ENCODE assay signal across 8 cellular contexts in the genomic region with DNA sequence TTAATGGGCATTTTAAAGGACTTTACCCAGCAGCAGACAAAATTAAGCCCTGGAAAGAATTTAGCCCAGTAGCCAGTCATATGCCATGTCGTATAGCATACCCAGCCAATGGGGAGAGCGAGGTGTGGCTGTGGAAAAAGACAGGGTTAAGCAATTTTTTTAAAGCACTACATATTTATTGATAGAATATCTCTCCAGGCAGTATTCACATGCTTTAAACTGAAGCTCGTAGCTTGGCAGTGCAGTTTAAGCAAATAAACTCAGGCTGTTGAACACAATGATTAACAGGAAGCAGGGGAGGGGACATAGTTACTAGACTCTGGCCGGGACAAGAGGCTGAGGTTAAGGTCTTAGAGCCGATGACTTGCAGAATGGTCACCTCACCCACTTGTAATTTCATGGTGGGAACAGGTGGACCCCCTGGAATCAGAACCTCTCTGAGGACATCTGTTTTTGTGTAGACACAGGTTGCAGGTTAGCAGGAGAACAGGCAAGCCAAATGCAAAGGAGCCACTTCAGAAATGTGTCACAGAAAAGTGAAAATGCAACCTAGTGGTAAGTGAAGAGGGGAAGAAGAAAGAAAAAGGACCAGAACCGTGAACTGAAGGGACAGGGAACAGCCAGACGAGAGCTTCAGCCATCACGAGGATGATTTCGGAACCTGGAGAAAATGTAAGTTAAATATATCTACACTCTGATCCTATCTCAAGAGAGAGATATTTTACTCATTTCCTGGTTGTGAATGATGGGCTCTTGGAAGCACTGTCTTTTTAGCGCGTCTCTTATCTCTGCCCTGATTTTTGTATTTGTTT. TPM values are rescaled to one million over a fixed set of nuclear protein-coding genes. Genes with fewer than 3 reads are reported as not detected.
DNase-seq lines count a peak whose midpoint lies in the region; ATAC-seq and TF ChIP-seq lines count a peak whose summit lies in the region.

No MANE protein-coding gene starts in this region.

- no peaks in the 10 kb centered on the region for H3K36me3 ChIP-seq in mucosa of descending colon (ENCODE audit: low read depth)
- no peaks in the 10 kb centered on the region for H3K36me3 ChIP-seq in testis (ENCODE audit: low read depth, missing control alignments)

- no peaks in the 10 kb centered on the region for H3K9me3 Mint-ChIP-seq in Calu3 (ENCODE audit: low read depth, unreplicated experiment)
- H3K9me3 Mint-ChIP-seq in chondrocyte (ENCODE audit: low read depth), result no peaks in the 10 kb centered on the region
- H3K9me3 Mint-ChIP-seq in osteocyte (ENCODE audit: unreplicated experiment), result no peaks in the 10 kb centered on the region

- H3K4me3 ChIP-seq in mucosa of descending colon (no peak overlapping the region), testis (peak overlapping the region in 1 of 2 donors; percentile 1)

- no peak for TF ChIP-seq POLR2A in testis (IDR thresholded peaks at IDR 0.05)

- no peaks in the 10 kb centered on the region for H3K27me3 ChIP-seq in testis

- WGBS in testis, 2 donors, result 60 to 64% methylated on average over 11 of the region's 11 CpGs

- BruUV-seq in Calu3 (replicated peaks; lab: Mats Ljungman, UMichigan), result no TSS peak

- CTCF ChIA-PET in Calu3 (lab: Charles Lee), result interaction anchor here (0.8 to 1.6 kb wide), 2 partner anchors 8 to 18 kb away, joined by 4 to 7 read pairs; no protein-coding TSS in a partner anchor

- no peak for TF ChIP-seq CTCF in Calu3 (IDR thresholded peaks at IDR 0.05; ENCODE audit: unreplicated experiment)
- no peak for TF ChIP-seq CTCF in chondrocyte (IDR thresholded peaks at IDR 0.05)
- TF ChIP-seq CTCF in mucosa of descending colon (IDR thresholded peaks at IDR 0.05), result no peak
- no peak for TF ChIP-seq CTCF in testis (IDR thresholded peaks at IDR 0.05)
- no peak for TF ChIP-seq CTCF in osteocyte (IDR thresholded peaks at IDR 0.05)

- H3K36me3 Mint-ChIP-seq in Calu3 (ENCODE audit: insufficient read depth, unreplicated experiment) (peaks cover 45% of the 10 kb centered on the region), chondrocyte (ENCODE audit: low read depth) (no peaks in the 10 kb centered on the region), osteocyte (ENCODE audit: unreplicated experiment) (no peaks in the 10 kb centered on the region)

- H3K27ac ChIP-seq in testis, result peak overlapping the region in 1 of 2 donors; percentile 55

- intact Hi-C loops in Calu3 (cut with micrococcal nuclease; ENCODE audit: unreplicated experiment), result no loop called here
- intact Hi-C loops in mucosa of descending colon (cut with DNase I, micrococcal nuclease), result no loop called here
- intact Hi-C loops in testis (cut with DNase I; ENCODE audit: low total_unique reads), result no loop called here

- H3K4me3 Mint-ChIP-seq in Calu3 (ENCODE audit: low read depth, unreplicated experiment) (peak overlapping the region; percentile 86), chondrocyte (ENCODE audit: unreplicated experiment) (peak overlapping the region; percentile 28), osteocyte (ENCODE audit: unreplicated experiment) (no peak overlapping the region)

- ATAC-seq in GM19372 (IDR thresholded peaks at IDR 0.05; ENCODE audit: low read depth, unreplicated experiment), result peak; percentile 58
- ATAC-seq in HG03354 (IDR thresholded peaks at IDR 0.05; ENCODE audit: poor library complexity, severe bottlenecking, unreplicated experiment), result peak; percentile 70
- peak; percentile 95 for ATAC-seq in mucosa of descending colon

- peaks cover 18% of the 10 kb centered on the region for H3K4me1 Mint-ChIP-seq in Calu3 (ENCODE audit: low read depth, unreplicated experiment)
- peaks cover 40% of the 10 kb centered on the region for H3K4me1 Mint-ChIP-seq in chondrocyte (ENCODE audit: low read depth)
- H3K4me1 Mint-ChIP-seq in osteocyte (ENCODE audit: unreplicated experiment), result peaks cover 16% of the 10 kb centered on the region

- H3K9me3 ChIP-seq in mucosa of descending colon, result no peaks in the 10 kb centered on the region
- no peaks in the 10 kb centered on the region for H3K9me3 ChIP-seq in testis

- DNase-seq in Calu3, result peak; percentile 58
- peak; percentile 30 for DNase-seq in RPMI8226
- no peak for DNase-seq in chondrocyte (ENCODE audit: low spot score)
- DNase-seq in mucosa of descending colon, result peak in 1 of 3 donors; percentile 66
- no peak for DNase-seq in testis
- no peak for DNase-seq in osteocyte (ENCODE audit: extremely low spot score, unreplicated experiment)

- H3K27me3 Mint-ChIP-seq in Calu3 (ENCODE audit: unreplicated experiment), result no peaks in the 10 kb centered on the region
- H3K27me3 Mint-ChIP-seq in chondrocyte (ENCODE audit: low read depth), result peaks cover 3% of the 10 kb centered on the region
- peaks cover 3% of the 10 kb centered on the region for H3K27me3 Mint-ChIP-seq in osteocyte (ENCODE audit: unreplicated experiment)

- peak overlapping the region; percentile 98 for H3K27ac Mint-ChIP-seq in Calu3 (ENCODE audit: unreplicated experiment)
- peak overlapping the region; percentile 87 for H3K27ac Mint-ChIP-seq in chondrocyte (ENCODE audit: unreplicated experiment)
- H3K27ac Mint-ChIP-seq in osteocyte (ENCODE audit: unreplicated experiment), result no peak overlapping the region

- H3K4me1 ChIP-seq in mucosa of descending colon (ENCODE audit: low read depth), result peaks cover 12% of the 10 kb centered on the region
- H3K4me1 ChIP-seq in testis, result no peaks in the 10 kb centered on the region

RNA-seq across cellular contexts. Expression of a gene that starts 7.2 kb away (rescaled TPM):
- total RNA-seq in Calu3 (2022), result 14.3 and 18.0 TPM in 2 replicates
- total RNA-seq in chondrocyte, result 0.12 to 0.67 TPM (median 0.44 TPM) in 3 replicates
- total RNA-seq in mucosa of descending colon, result 10 to 100 TPM; 11.7 to 22.3 (median 19.8) TPM
- total RNA-seq in testis, result 10 to 100 TPM; 17.0 to 28.0 TPM
- 12.8 TPM for polyA plus RNA-seq in testis (ENCODE audit: insufficient read depth, low read depth, low replicate concordance)
- 0.19 and 0.21 TPM in 2 replicates for total RNA-seq in osteocyte

Comparison
In these comparisons a context has a peak if more than half of its experiments do, and no peak if none do; other contexts are left out.
1. DNase-seq: peak in Calu3 (single experiment) and RPMI8226 (single experiment); none in chondrocyte (single experiment), testis (single experiment) and osteocyte (single experiment).
2. Peak in every context shown above with its lines, with median percentiles within 50 percentile points of each other: ATAC-seq.